8 cellular contexts compared by ENCODE assay signal in the genomic region with DNA sequence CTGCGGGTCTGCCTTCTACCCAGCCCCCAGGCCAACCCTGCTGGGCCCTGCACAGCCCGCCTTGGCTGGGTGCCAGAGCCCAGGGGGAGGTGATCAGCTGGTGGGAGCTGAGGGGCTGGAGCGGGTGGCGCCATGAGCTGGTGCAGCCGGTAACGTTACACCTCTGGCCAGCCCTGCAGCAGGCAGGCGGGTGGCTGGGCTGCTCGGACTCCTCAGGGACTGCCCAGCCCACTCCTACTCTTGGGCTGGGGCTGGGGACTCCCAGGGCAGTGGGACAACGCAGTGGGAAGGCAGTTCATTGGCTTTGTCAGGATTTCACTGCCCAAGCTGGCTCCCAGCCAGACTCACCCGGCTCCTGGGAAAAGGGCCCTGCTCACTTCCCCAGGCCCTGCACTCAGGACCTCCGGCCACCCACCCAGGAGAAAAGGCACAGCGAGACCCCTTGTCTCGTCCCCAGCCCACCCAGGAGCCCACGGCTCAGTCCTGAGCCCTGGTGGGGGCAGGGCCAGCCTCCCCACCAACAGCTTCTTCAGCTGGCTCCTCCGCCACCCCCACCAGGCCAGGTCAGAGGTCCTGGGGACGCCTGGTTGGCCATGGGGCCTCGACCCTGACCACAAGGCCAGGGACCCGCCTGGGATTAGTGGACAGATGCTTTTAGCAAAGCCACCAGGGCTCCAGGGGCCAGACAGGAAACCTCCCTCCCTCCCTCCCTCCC. TPM values are rescaled to one million over a fixed set of nuclear protein-coding genes. Genes with fewer than 3 reads are reported as not detected.
DNase-seq lines count a peak whose midpoint lies in the region; ATAC-seq, FAIRE-seq and TF ChIP-seq lines count a peak whose summit lies in the region.

No MANE protein-coding gene starts in this region.

- H3K36me3 ChIP-seq in K562 (ENCODE audit: control insufficient read depth, insufficient read depth, low read length) (no peaks in the 10 kb centered on the region), lower lobe of right lung (no peaks in the 10 kb centered on the region)
- no peaks in the 10 kb centered on the region for H3K36me3 ChIP-seq in naive thymus-derived CD4-positive, alpha-beta T cell (ENCODE audit: control insufficient read depth in 2 of 3, insufficient read depth in 3 of 3, low read length in 3 of 3)

- TF ChIP-seq CTCF in A549 (IDR thresholded peaks at IDR 0.05) = no peak
- TF ChIP-seq CTCF in K562 (IDR thresholded peaks at IDR 0.05 in 2 of 3, conservative IDR thresholded peaks at IDR 0.05 in 1 of 3; ENCODE audit: insufficient read depth in 2 of 3, low read depth in 1 of 3, low read length in 3 of 3) = no peak
- no peak for TF ChIP-seq CTCF in lower lobe of right lung (IDR thresholded peaks at IDR 0.05)

- H4K20me1 ChIP-seq in K562 (replicated peaks; ENCODE audit: control insufficient read depth, insufficient read depth, low read length) = no peaks in the 10 kb centered on the region

- no peaks in the 10 kb centered on the region for H3K9me1 ChIP-seq in K562 (ENCODE audit: control insufficient read depth, insufficient read depth, low read length)

- intact Hi-C loops in K562 (cut with micrococcal nuclease) (no loop called here), lower lobe of right lung (cut with DNase I) (no loop called here)
- intact Hi-C loops in naive thymus-derived CD4-positive, alpha-beta T cell (cut with micrococcal nuclease) = no loop called here

- peak overlapping the region in 1 of 2 experiments; percentile 45; a peak in 2 of 4 replicates for H3K9ac ChIP-seq in K562 (ENCODE audit: insufficient read depth in 1 of 2, low read depth in 2 of 2, low read length in 2 of 2)

- WGBS in A549 (ENCODE audit: missing lambda C conversion rate) = 89% methylated on average over 15 of the region's 18 CpGs
- WGBS in K562 (ENCODE audit: insufficient coverage, low coverage, missing lambda C conversion rate) = 43% methylated on average over 7 of the region's 18 CpGs

- TF ChIP-seq RAD21 in A549 (conservative IDR thresholded peaks at IDR 0.05 in 1 of 2, IDR thresholded peaks at IDR 0.05 in 1 of 2) = no peak
- no peak for TF ChIP-seq RAD21 in K562 (CRISPR knock-in tag; conservative IDR thresholded peaks at IDR 0.05 in 1 of 2, IDR thresholded peaks at IDR 0.05 in 1 of 2)

- H3K9me3 ChIP-seq in A549 = no peaks in the 10 kb centered on the region
- no peaks in the 10 kb centered on the region for H3K9me3 ChIP-seq in K562 (replicated peaks; ENCODE audit: control insufficient read depth, insufficient read depth, low read depth, low read length)
- no peaks in the 10 kb centered on the region for H3K9me3 ChIP-seq in lower lobe of right lung
- H3K9me3 ChIP-seq in naive thymus-derived CD4-positive, alpha-beta T cell (ENCODE audit: control insufficient read depth in 2 of 3, low read length in 3 of 3) = no peaks in the 10 kb centered on the region

- H3K27me3 Mint-ChIP-seq in naive thymus-derived CD4-positive, alpha-beta T cell = peaks cover 4 to 15% (median 11%) of the 10 kb centered on the region in 5 donors

- H3K36me3 Mint-ChIP-seq in naive thymus-derived CD4-positive, alpha-beta T cell = no peaks in the 10 kb centered on the region

- H3K27me3 ChIP-seq in K562 (ENCODE audit: control insufficient read depth in 2 of 2, insufficient read depth in 2 of 2, low read length in 2 of 2) = no peaks in the 10 kb centered on the region
- peaks cover 21% of the 10 kb centered on the region for H3K27me3 ChIP-seq in lower lobe of right lung (ENCODE audit: low read depth)
- peaks cover 0 to 8% of the 10 kb centered on the region in 2 donors for H3K27me3 ChIP-seq in naive thymus-derived CD4-positive, alpha-beta T cell (ENCODE audit: control insufficient read depth in 2 of 2, insufficient read depth in 2 of 2, low read length in 2 of 2)

- no TSS peak for BruUV-seq in K562 (replicated peaks; lab: Mats Ljungman, UMichigan)

- TF ChIP-seq POLR2A in A549 (IDR thresholded peaks at IDR 0.05; ENCODE audit: low read length) (no peak), K562 (conservative IDR thresholded peaks at IDR 0.05) (no peak)

- no peak for TF ChIP-seq EP300 in A549 (IDR thresholded peaks at IDR 0.05)
- TF ChIP-seq EP300 in K562 (IDR thresholded peaks at IDR 0.05; ENCODE audit: low read length) = no peak

- in situ Hi-C loops in K562 (cut with MboI) = no loop called here

- peak overlapping the region; percentile 89 for H3K4me2 ChIP-seq in A549
- H3K4me2 ChIP-seq in K562 (ENCODE audit: insufficient read depth, low read length) = no peak overlapping the region

- no peak overlapping the region for H2AFZ ChIP-seq in K562 (ENCODE audit: low read depth, low read length)

- ATAC-seq in A549 = no peak
- no peak for ATAC-seq in K562
- peak in 1 of 2 donors; percentile 3 for ATAC-seq in lower lobe of right lung
- no peak for ATAC-seq in HG03108 (IDR thresholded peaks at IDR 0.05; ENCODE audit: unreplicated experiment)
- ATAC-seq in naive thymus-derived CD4-positive, alpha-beta T cell = no peak
- ATAC-seq in HG02852 (IDR thresholded peaks at IDR 0.05; ENCODE audit: unreplicated experiment) = no peak

- FAIRE-seq in A549 (lab: Jason Lieb, UNC) (no peak), K562 (lab: Jason Lieb, UNC) (no peak)

- peak overlapping the region in 2 of 10 donors; percentile 36 to 64 for H3K4me3 Mint-ChIP-seq in naive thymus-derived CD4-positive, alpha-beta T cell

- no peak overlapping the region for H3K27ac Mint-ChIP-seq in naive thymus-derived CD4-positive, alpha-beta T cell

- CTCF ChIA-PET in A549 (lab: Yijun Ruan, JAX) (interaction anchor here (0.8 to 11.6 kb wide), 8 partner anchors 9 to 134 kb away, joined by 3 to 105 read pairs (median 4); no protein-coding TSS in a partner anchor), K562 (lab: Yijun Ruan, JAX; ENCODE audit: low intra/inter-chr PET ratio) (no interaction called here)
- CTCF ChIA-PET in naive thymus-derived CD4-positive, alpha-beta T cell (lab: Charles Lee) = no interaction called here

- no peaks in the 10 kb centered on the region for H3K9me3 Mint-ChIP-seq in naive thymus-derived CD4-positive, alpha-beta T cell

- H3K79me2 ChIP-seq in K562 (ENCODE audit: control insufficient read depth, insufficient read depth, low read length) = no peaks in the 10 kb centered on the region

- peaks cover 0 to 5% (median 0%) of the 10 kb centered on the region in 7 donors for H3K4me1 Mint-ChIP-seq in naive thymus-derived CD4-positive, alpha-beta T cell

- H3K4me1 ChIP-seq in A549 (peaks cover 11% of the 10 kb centered on the region), K562 (replicated peaks in 1 of 2; ENCODE audit: control insufficient read depth in 2 of 2, insufficient read depth in 2 of 2, low read length in 2 of 2) (peaks cover 0 to 51% of the 10 kb centered on the region in 2 experiments; a peak in 3 of 5 replicates), lower lobe of right lung (peaks cover 14% of the 10 kb centered on the region)
- H3K4me1 ChIP-seq in naive thymus-derived CD4-positive, alpha-beta T cell (ENCODE audit: control insufficient read depth in 2 of 2, insufficient read depth in 2 of 2, low read length in 2 of 2) = peaks cover 0 to 4% of the 10 kb centered on the region in 2 donors

- H3K27ac ChIP-seq in A549 (no peak overlapping the region), K562 (ENCODE audit: extremely low read depth, low read depth, low read length) (no peak overlapping the region), lower lobe of right lung (no peak overlapping the region)
- H3K27ac ChIP-seq in naive thymus-derived CD4-positive, alpha-beta T cell (ENCODE audit: low read depth, low read length) = no peak overlapping the region

- DNase-seq in A549 (ENCODE audit: low read depth in 1 of 2, low spot score in 1 of 2) (no peak), NCI-H128 (lab: John Stamatoyannopoulos, UW; ENCODE audit: unreplicated experiment) (peak; percentile 77), K562 (ENCODE audit: extremely low read depth in 1 of 4, low spot score in 3 of 4) (peak in 2 of 4 experiments; percentile 33 to 40), lower lobe of right lung (no peak), mesenteric fat pad (ENCODE audit: low spot score) (no peak)
- no peak for DNase-seq in naive thymus-derived CD4-positive, alpha-beta T cell

- H3K4me3 ChIP-seq in A549 = no peak overlapping the region
- no peak overlapping the region for H3K4me3 ChIP-seq in K562
- peak overlapping the region; percentile 60 for H3K4me3 ChIP-seq in lower lobe of right lung
- no peak overlapping the region for H3K4me3 ChIP-seq in naive thymus-derived CD4-positive, alpha-beta T cell (ENCODE audit: low read length)

- POLR2A ChIA-PET in A549 (lab: Yijun Ruan, JAX) = no interaction called here
- POLR2A ChIA-PET in K562 (lab: Yijun Ruan, JAX) = interaction anchor here (0.6 to 1.4 kb wide), 3 partner anchors 9 to 367 kb away, joined by 3 to 5 read pairs (median 4); no protein-coding TSS in a partner anchor
- POLR2A ChIA-PET in naive thymus-derived CD4-positive, alpha-beta T cell (lab: Charles Lee) = interaction anchor here (1.0 kb wide), 1 partner anchor 12 kb away, joined by 3 read pairs; no protein-coding TSS in a partner anchor

RNA-seq across cellular contexts. Expression of a gene that starts 1.0 kb away (rescaled TPM):
- polyA plus RNA-seq in A549 (2011; rRNA removed) (0.52 and 0.63 TPM in 2 replicates), A549 (2017; fragmentation: RNase III; extraction: RNeasy Plus Mini Kit Qiagen cat#74134 plus additional on column Dnase treatment) (1.1 to 1.2 TPM (median 1.1 TPM) in 3 replicates), K562 (2011; rRNA removed) (0.14 and 0.20 TPM in 2 replicates), K562 (2014; fragmentation: Illumina TruSeq; extraction: Trizol) (0.18 and 0.54 TPM in 2 replicates), K562 (2014; fragmentation: Nextera tagmentation; extraction: Ambion mirVana) (under 1 TPM; 0.04 to 0.07 TPM), K562 (2014; rRNA removed) (0.30 and 0.66 TPM in 2 replicates)
- polyA plus RNA-seq in A549 (2012; cell fraction: cytosol; rRNA removed) = 1.0 and 1.3 TPM in 2 replicates
- polyA plus RNA-seq in A549 (2012; cell fraction: nucleus; rRNA removed) = 0.58 and 1.00 TPM in 2 replicates
- polyA minus RNA-seq in A549 (2011; rRNA and poly(A)+ RNA removed) = 0.44 and 1.1 TPM in 2 replicates
- total RNA-seq in K562 (2011; cell fraction: chromatin; rRNA removed; ENCODE audit: low replicate concordance) = 0.23 and 0.65 TPM in 2 replicates
- 0.79 and 1.2 TPM in 2 replicates for total RNA-seq in K562 (2011; cell fraction: nucleolus; rRNA removed)
- 0.51 and 0.69 TPM in 2 replicates for total RNA-seq in K562 (2011; cell fraction: nucleoplasm; rRNA removed)
- total RNA-seq in K562 (2014; rRNA removed) (0.18 and 0.90 TPM in 2 replicates), K562 (2014; rRNA removed; fragmentation: Illumina TruSeq; extraction: Trizol) (0.22 and 0.32 TPM in 2 replicates), K562 (2015; rRNA removed; fragmentation: Illumina TruSeq; extraction: Trizol) (0.11 and 0.34 TPM in 2 replicates), K562 (2021) (0.29 and 0.44 TPM in 2 replicates), lower lobe of right lung (3.0 TPM), mesenteric fat pad (2.9 TPM)
- polyA plus RNA-seq in K562 (2011; cell fraction: cytosol; rRNA removed) = 0.03 and 0.07 TPM in 2 replicates
- polyA plus RNA-seq in K562 (2011; cell fraction: nucleus; rRNA removed) = 0.06 and 0.31 TPM in 2 replicates
- polyA plus RNA-seq in K562 (2012) = 0.10 and 0.29 TPM in 2 replicates
- 0.06 and 0.14 TPM in 2 replicates for polyA minus RNA-seq in K562 (2011; rRNA and poly(A)+ RNA removed)
- polyA minus RNA-seq in K562 (2011; cell fraction: cytosol; rRNA and poly(A)+ RNA removed) = not detected in 2 replicates
- 0.22 and 0.40 TPM in 2 replicates for polyA minus RNA-seq in K562 (2011; cell fraction: nucleus; rRNA and poly(A)+ RNA removed)
- total RNA-seq in naive thymus-derived CD4-positive, alpha-beta T cell = under 1 TPM in 2 of 5 experiments, not detected in 3; 0.22 to 0.37 TPM
- polyA plus RNA-seq in naive thymus-derived CD4-positive, alpha-beta T cell = under 1 TPM in 1 of 2 donors, not detected in 1; 0.17 TPM

RNA-seq across cellular contexts. Expression of a gene that starts 31.3 kb away (rescaled TPM):
- 0.32 and 0.40 TPM in 2 replicates for polyA plus RNA-seq in A549 (2011; rRNA removed)
- polyA plus RNA-seq in A549 (2012; cell fraction: cytosol; rRNA removed) = 1.1 and 1.2 TPM in 2 replicates
- 3.5 and 5.8 TPM in 2 replicates for polyA plus RNA-seq in A549 (2012; cell fraction: nucleus; rRNA removed)
- 0.71 to 1.2 TPM (median 0.99 TPM) in 3 replicates for polyA plus RNA-seq in A549 (2017; fragmentation: RNase III; extraction: RNeasy Plus Mini Kit Qiagen cat#74134 plus additional on column Dnase treatment)
- polyA minus RNA-seq in A549 (2011; rRNA and poly(A)+ RNA removed) = 0.62 and 1.6 TPM in 2 replicates
- total RNA-seq in K562 (2011; cell fraction: chromatin; rRNA removed; ENCODE audit: low replicate concordance) = 43.9 and 107 TPM in 2 replicates
- 48.3 and 51.7 TPM in 2 replicates for total RNA-seq in K562 (2011; cell fraction: nucleolus; rRNA removed)
- 33.6 and 36.7 TPM in 2 replicates for total RNA-seq in K562 (2011; cell fraction: nucleoplasm; rRNA removed)
- total RNA-seq in K562 (2014; rRNA removed) = 10.6 and 11.1 TPM in 2 replicates
- 8.1 and 8.2 TPM in 2 replicates for total RNA-seq in K562 (2014; rRNA removed; fragmentation: Illumina TruSeq; extraction: Trizol)
- total RNA-seq in K562 (2015; rRNA removed; fragmentation: Illumina TruSeq; extraction: Trizol) = 5.7 and 5.8 TPM in 2 replicates
- total RNA-seq in K562 (2021) = 13.6 and 15.5 TPM in 2 replicates
- polyA plus RNA-seq in K562 (2011; rRNA removed) = 6.8 and 8.3 TPM in 2 replicates
- polyA plus RNA-seq in K562 (2011; cell fraction: cytosol; rRNA removed) = 4.3 and 6.7 TPM in 2 replicates
- polyA plus RNA-seq in K562 (2011; cell fraction: nucleus; rRNA removed) = 19.3 and 36.6 TPM in 2 replicates
- polyA plus RNA-seq in K562 (2012) = 5.5 and 6.8 TPM in 2 replicates
- 7.7 and 8.6 TPM in 2 replicates for polyA plus RNA-seq in K562 (2014; fragmentation: Illumina TruSeq; extraction: Trizol)
- polyA plus RNA-seq in K562 (2014; fragmentation: Nextera tagmentation; extraction: Ambion mirVana) = 1 to 10 TPM in 1 of 2 experiments, under 1 TPM in 1; 0.91 to 1.8 TPM
- 10.2 and 11.6 TPM in 2 replicates for polyA plus RNA-seq in K562 (2014; rRNA removed)
- 10.8 and 14.4 TPM in 2 replicates for polyA minus RNA-seq in K562 (2011; rRNA and poly(A)+ RNA removed)
- 4.2 and 4.9 TPM in 2 replicates for polyA minus RNA-seq in K562 (2011; cell fraction: cytosol; rRNA and poly(A)+ RNA removed)
- 12.8 and 15.6 TPM in 2 replicates for polyA minus RNA-seq in K562 (2011; cell fraction: nucleus; rRNA and poly(A)+ RNA removed)
- total RNA-seq in lower lobe of right lung = 2.0 TPM
- 10 to 100 TPM in 2 of 5 experiments, 1 to 10 TPM in 3; 3.0 to 12.8 (median 6.3) TPM for total RNA-seq in naive thymus-derived CD4-positive, alpha-beta T cell
- polyA plus RNA-seq in naive thymus-derived CD4-positive, alpha-beta T cell = 1 to 10 TPM; 2.0 to 4.0 TPM
- 23.6 TPM for total RNA-seq in mesenteric fat pad

RNA-seq across cellular contexts. Expression of a gene that starts 48.3 kb away (rescaled TPM):
- polyA plus RNA-seq in A549 (2011; rRNA removed) (116 and 142 TPM in 2 replicates), A549 (2017; fragmentation: RNase III; extraction: RNeasy Plus Mini Kit Qiagen cat#74134 plus additional on column Dnase treatment) (86.2 to 88.4 TPM (median 86.3 TPM) in 3 replicates), K562 (2011; rRNA removed) (94.1 and 95.6 TPM in 2 replicates), K562 (2014; fragmentation: Illumina TruSeq; extraction: Trizol) (52.4 and 55.6 TPM in 2 replicates), K562 (2014; fragmentation: Nextera tagmentation; extraction: Ambion mirVana) (10 to 100 TPM; 10.6 to 16.1 TPM), K562 (2014; rRNA removed) (58.7 and 68.3 TPM in 2 replicates)
- polyA plus RNA-seq in A549 (2012; cell fraction: cytosol; rRNA removed) = 102 and 117 TPM in 2 replicates
- polyA plus RNA-seq in A549 (2012; cell fraction: nucleus; rRNA removed) = 64.6 and 86.0 TPM in 2 replicates
- 78.2 and 82.6 TPM in 2 replicates for polyA minus RNA-seq in A549 (2011; rRNA and poly(A)+ RNA removed)
- total RNA-seq in K562 (2011; cell fraction: chromatin; rRNA removed; ENCODE audit: low replicate concordance) = 38.8 and 45.9 TPM in 2 replicates
- 28.3 and 32.6 TPM in 2 replicates for total RNA-seq in K562 (2011; cell fraction: nucleolus; rRNA removed)
- 30.9 and 46.0 TPM in 2 replicates for total RNA-seq in K562 (2011; cell fraction: nucleoplasm; rRNA removed)
- total RNA-seq in K562 (2014; rRNA removed) (53.3 and 65.7 TPM in 2 replicates), K562 (2014; rRNA removed; fragmentation: Illumina TruSeq; extraction: Trizol) (29.1 and 29.3 TPM in 2 replicates), K562 (2015; rRNA removed; fragmentation: Illumina TruSeq; extraction: Trizol) (28.3 and 31.8 TPM in 2 replicates), K562 (2021) (38.9 and 39.5 TPM in 2 replicates), lower lobe of right lung (30.4 TPM), mesenteric fat pad (33.2 TPM)
- polyA plus RNA-seq in K562 (2011; cell fraction: cytosol; rRNA removed) = 76.7 and 80.9 TPM in 2 replicates
- 48.0 and 48.4 TPM in 2 replicates for polyA plus RNA-seq in K562 (2011; cell fraction: nucleus; rRNA removed)
- polyA plus RNA-seq in K562 (2012) = 43.7 and 47.1 TPM in 2 replicates
- polyA minus RNA-seq in K562 (2011; rRNA and poly(A)+ RNA removed) = 50.6 and 57.5 TPM in 2 replicates
- polyA minus RNA-seq in K562 (2011; cell fraction: cytosol; rRNA and poly(A)+ RNA removed) = 29.7 and 30.0 TPM in 2 replicates
- 13.5 and 25.0 TPM in 2 replicates for polyA minus RNA-seq in K562 (2011; cell fraction: nucleus; rRNA and poly(A)+ RNA removed)
- 10 to 100 TPM; 23.8 to 40.7 (median 26.1) TPM for total RNA-seq in naive thymus-derived CD4-positive, alpha-beta T cell
- polyA plus RNA-seq in naive thymus-derived CD4-positive, alpha-beta T cell = 10 to 100 TPM; 18.2 to 19.8 TPM
